ENCODE assay signal across 8 cellular contexts in genomic region chr7:33109758-33110238, GRCh38. TPM values are rescaled to one million over a fixed set of nuclear protein-coding genes. Genes with fewer than 3 reads are reported as not detected.
A peak's percentile ranks its signal among the peaks of the same experiment; 100 is the strongest.
DNase-seq lines count a peak whose midpoint lies in the region; ATAC-seq lines count a peak whose summit lies in the region.

No MANE protein-coding gene starts in this region.

- peak; percentile 11 for DNase-seq in COR-L47 (lab: John Stamatoyannopoulos, UW)
- DNase-seq in LHCN-M2 (ENCODE audit: low read depth) = peak; percentile 55
- peak in 1 of 3 donors; percentile 13 for DNase-seq in immature natural killer cell

- H3K36me3 Mint-ChIP-seq in activated T-helper 17 cell treated with anti-CD3 and anti-CD28 coated beads, Interleukin-2, amount 50 U/mL, for 72 hours (ENCODE audit: low read depth) = no peaks in the 10 kb centered on the region
- H3K36me3 Mint-ChIP-seq in immature natural killer cell = no peaks in the 10 kb centered on the region

- H3K4me3 ChIP-seq in subcutaneous abdominal adipose tissue (ENCODE audit: low read depth in 1 of 5, low read length in 5 of 5) = peak overlapping the region; percentile 60 to 87 (median 64)

- H3K27me3 Mint-ChIP-seq in activated T-helper 17 cell treated with anti-CD3 and anti-CD28 coated beads, Interleukin-2, amount 50 U/mL, for 72 hours = peaks cover 4% of the 10 kb centered on the region
- peaks cover 4 to 24% (median 13%) of the 10 kb centered on the region in 3 donors for H3K27me3 Mint-ChIP-seq in immature natural killer cell (ENCODE audit: low read depth in 3 of 3)

- H3K9me3 ChIP-seq in subcutaneous abdominal adipose tissue (ENCODE audit: control insufficient read depth in 5 of 5, low read length in 5 of 5) = no peaks in the 10 kb centered on the region

- H3K9ac ChIP-seq in subcutaneous abdominal adipose tissue (ENCODE audit: low read length in 5 of 5) = peak overlapping the region in 3 of 5 donors; percentile 20 to 56 (median 48)

- no peaks in the 10 kb centered on the region for H3K36me3 ChIP-seq in subcutaneous abdominal adipose tissue (ENCODE audit: control insufficient read depth in 5 of 5, insufficient read depth in 5 of 5, low read length in 5 of 5)

- no peak overlapping the region for H3K27ac ChIP-seq in subcutaneous abdominal adipose tissue (ENCODE audit: low read depth, low read length)

- H3K4me3 Mint-ChIP-seq in activated T-helper 17 cell treated with anti-CD3 and anti-CD28 coated beads, Interleukin-2, amount 50 U/mL, for 72 hours = peak overlapping the region; percentile 62
- peak overlapping the region; percentile 61 to 82 (median 76) for H3K4me3 Mint-ChIP-seq in immature natural killer cell

- ATAC-seq in activated T-helper 17 cell treated with anti-CD3 and anti-CD28 coated beads, Interleukin-2, amount 50 U/mL, for 72 hours (replicated peaks) = no peak
- ATAC-seq in GM21515 (IDR thresholded peaks at IDR 0.05; ENCODE audit: unreplicated experiment) = no peak
- no peak for ATAC-seq in GM21367 (IDR thresholded peaks at IDR 0.05; ENCODE audit: unreplicated experiment)
- no peak for ATAC-seq in GM18909 (IDR thresholded peaks at IDR 0.05; ENCODE audit: poor library complexity, unreplicated experiment)

- H3K4me1 ChIP-seq in subcutaneous abdominal adipose tissue (ENCODE audit: control insufficient read depth in 5 of 5, insufficient read depth in 5 of 5, low read length in 5 of 5) = peaks cover 5 to 32% (median 30%) of the 10 kb centered on the region in 5 donors

- peaks cover 0 to 2% (median 0%) of the 10 kb centered on the region in 5 donors for H3K27me3 ChIP-seq in subcutaneous abdominal adipose tissue (ENCODE audit: control insufficient read depth in 5 of 5, insufficient read depth in 4 of 5, low read length in 5 of 5)

- H3K9me3 Mint-ChIP-seq in activated T-helper 17 cell treated with anti-CD3 and anti-CD28 coated beads, Interleukin-2, amount 50 U/mL, for 72 hours = no peaks in the 10 kb centered on the region
- no peaks in the 10 kb centered on the region for H3K9me3 Mint-ChIP-seq in immature natural killer cell

- peaks cover 21% of the 10 kb centered on the region for H3K4me1 Mint-ChIP-seq in activated T-helper 17 cell treated with anti-CD3 and anti-CD28 coated beads, Interleukin-2, amount 50 U/mL, for 72 hours
- peaks cover 35 to 50% of the 10 kb centered on the region in 2 donors for H3K4me1 Mint-ChIP-seq in immature natural killer cell

- H3K27ac Mint-ChIP-seq in activated T-helper 17 cell treated with anti-CD3 and anti-CD28 coated beads, Interleukin-2, amount 50 U/mL, for 72 hours = peak overlapping the region; percentile 28
- H3K27ac Mint-ChIP-seq in immature natural killer cell = peak overlapping the region in 3 of 6 donors; percentile 13 to 84 (median 58)

RNA-seq across cellular contexts. Expression of gene RP9, which starts 0.6 kb away (rescaled TPM):
- total RNA-seq in LHCN-M2 (2014; rRNA removed) = 12.7 and 18.5 TPM in 2 replicates
- polyA plus RNA-seq in LHCN-M2 (2012) = 30.0 TPM
- 10 to 100 TPM in 1 of 2 donors, 1 to 10 TPM in 1; 5.2 to 11.2 TPM for total RNA-seq in activated T-helper 17 cell treated with anti-CD3 and anti-CD28 coated beads, Interleukin-2, amount 50 U/mL, for 72 hours
- 10 to 100 TPM; 13.7 to 20.1 (median 17.1) TPM for polyA plus RNA-seq in immature natural killer cell

RNA-seq across cellular contexts. Expression of gene BBS9, which starts 19.6 kb away (rescaled TPM):
- total RNA-seq in LHCN-M2 (2014; rRNA removed) = 7.3 and 12.2 TPM in 2 replicates
- 8.0 TPM for polyA plus RNA-seq in LHCN-M2 (2012)
- total RNA-seq in activated T-helper 17 cell treated with anti-CD3 and anti-CD28 coated beads, Interleukin-2, amount 50 U/mL, for 72 hours = 10 to 100 TPM; 11.3 to 14.4 TPM
- 10 to 100 TPM in 2 of 3 donors, 1 to 10 TPM in 1; 5.9 to 12.3 (median 10.8) TPM for polyA plus RNA-seq in immature natural killer cell

RNA-seq across cellular contexts. Expression of gene NT5C3A, which starts 47.2 kb away (rescaled TPM):
- total RNA-seq in LHCN-M2 (2014; rRNA removed) = 35.9 and 40.1 TPM in 2 replicates
- polyA plus RNA-seq in LHCN-M2 (2012) = 12.2 TPM
- total RNA-seq in activated T-helper 17 cell treated with anti-CD3 and anti-CD28 coated beads, Interleukin-2, amount 50 U/mL, for 72 hours = 10 to 100 TPM; 35.0 to 35.7 TPM
- 10 to 100 TPM; 46.1 to 92.9 (median 47.8) TPM for polyA plus RNA-seq in immature natural killer cell
